In genomic region chr21:42615924-42616323, GRCh38 we compare ENCODE assay signal across 23 cellular contexts. TPM values are rescaled to one million over a fixed set of nuclear protein-coding genes. Genes with fewer than 3 reads are reported as not detected.
DNase-seq lines count a peak whose midpoint lies in the region; ATAC-seq, FAIRE-seq and TF ChIP-seq lines count a peak whose summit lies in the region.
"Had no signal": no experiment of that assay in that cellular context is flagged by ENCODE, and none has a peak within 500 bp of the region (broad histone marks: within the 10 kb centered on the region; RNA-seq: fewer than 3 reads in every experiment).

No MANE protein-coding gene starts in this region.

- in situ Hi-C loops in GM12878 (cut with MboI): no loop called here

- TF ChIP-seq EP300 in GM12878 (IDR thresholded peaks at IDR 0.05; ENCODE audit: borderline replicate concordance in 1 of 2, control insufficient read depth in 1 of 2, low read depth in 2 of 2, low read length in 2 of 2): no peak

- intact Hi-C loops in cardiac septum (cut with DNase I) (no loop called here), left ventricle myocardium inferior (cut with micrococcal nuclease) (no loop called here), GM12878 (cut with micrococcal nuclease; ENCODE audit: unreplicated experiment) (no loop called here), lower lobe of right lung (cut with DNase I) (no loop called here), Right ventricle myocardium superior (cut with DNase I) (no loop called here)

- RAD21 ChIA-PET in GM12878 (lab: Charles Lee; ENCODE audit: unreplicated experiment): no interaction called here

- H4K20me1 ChIP-seq in GM12878 (ENCODE audit: control insufficient read depth, insufficient read depth) (no peaks in the 10 kb centered on the region), osteoblast (ENCODE audit: insufficient read depth, low read length) (no peaks in the 10 kb centered on the region), Karpas-422 (ENCODE audit: insufficient read depth, low read depth, low read length) (no peaks in the 10 kb centered on the region)

- no peak for FAIRE-seq in GM12878 (lab: Jason Lieb, UNC)
- FAIRE-seq: D721Med, GM19239 had no signal

- H3K27ac ChIP-seq in left ventricle myocardium inferior (replicated peaks) (no peak overlapping the region), GM12878 (ENCODE audit: control insufficient read depth, insufficient read depth) (no peak overlapping the region), lower lobe of right lung (no peak overlapping the region), osteoblast (ENCODE audit: low read depth, low read length) (no peak overlapping the region), Karpas-422 (ENCODE audit: low read length) (no peak overlapping the region)
- H3K27ac ChIP-seq: BLaER1 treated with 17β-estradiol and CSF1 and Interleukin-3, amounts not matched to agents 10 nM and 100 nM had no signal

- H3K9me2 ChIP-seq in Karpas-422 (replicated peaks; ENCODE audit: insufficient read depth, low read length): no peaks in the 10 kb centered on the region

- no peaks in the 10 kb centered on the region for H3K79me2 ChIP-seq in GM12878 (ENCODE audit: control insufficient read depth, insufficient read depth, low read length)
- no peaks in the 10 kb centered on the region for H3K79me2 ChIP-seq in osteoblast (ENCODE audit: insufficient read depth, low read length)
- H3K79me2 ChIP-seq in Karpas-422 (ENCODE audit: low read length): no peaks in the 10 kb centered on the region

- POLR2A ChIA-PET in GM12878 (lab: Charles Lee): no interaction called here

- H3K4me2 ChIP-seq in GM12878 (ENCODE audit: control insufficient read depth, insufficient read depth) (no peak overlapping the region), osteoblast (ENCODE audit: insufficient read depth, low read length) (no peak overlapping the region), Karpas-422 (ENCODE audit: low read depth, low read length, poor library complexity, severe bottlenecking) (no peak overlapping the region)

- no TSS peak for BruUV-seq in GM12878 (replicated peaks; lab: Mats Ljungman, UMichigan)

- H2AFZ ChIP-seq in GM12878 (ENCODE audit: control insufficient read depth, low read depth, low read length) (no peak overlapping the region), osteoblast (ENCODE audit: low read length) (no peak overlapping the region), Karpas-422 (ENCODE audit: low read length) (no peak overlapping the region)

- CTCF ChIA-PET in GM12878 (lab: Yijun Ruan, JAX): no interaction called here

- TF ChIP-seq CTCF in left ventricle myocardium inferior (IDR thresholded peaks at IDR 0.05; ENCODE audit: borderline replicate concordance) (no peak), GM12878 (IDR thresholded peaks at IDR 0.05 in 2 of 3, conservative IDR thresholded peaks at IDR 0.05 in 1 of 3; ENCODE audit: control insufficient read depth in 2 of 3, extremely low read depth in 1 of 3, insufficient read depth in 1 of 3, low read depth in 3 of 3, low read length in 3 of 3) (no peak), lower lobe of right lung (IDR thresholded peaks at IDR 0.05) (no peak), osteoblast (IDR thresholded peaks at IDR 0.05; ENCODE audit: extremely low read depth, low read depth, low read length) (no peak)

- H3K4me3 ChIP-seq in left ventricle myocardium inferior (no peak overlapping the region), GM12878 (no peak overlapping the region), lower lobe of right lung (peak overlapping the region; percentile 33), osteoblast (ENCODE audit: insufficient read depth, low read length) (no peak overlapping the region), Karpas-422 (ENCODE audit: low read length) (no peak overlapping the region)
- H3K4me3 ChIP-seq: BLaER1 treated with 17β-estradiol and CSF1 and Interleukin-3, amounts not matched to agents 10 nM and 100 nM had no signal

- SMC1A ChIA-PET in GM12878 (lab: Charles Lee; ENCODE audit: uncharacterized antibody, unreplicated experiment): no interaction called here

- H3K4me1 ChIP-seq in left ventricle myocardium inferior: peaks cover 5% of the 10 kb centered on the region
- H3K4me1 ChIP-seq in GM12878 (ENCODE audit: control insufficient read depth, insufficient read depth, low read length): no peaks in the 10 kb centered on the region
- H3K4me1 ChIP-seq in lower lobe of right lung: peaks cover 8% of the 10 kb centered on the region
- no peaks in the 10 kb centered on the region for H3K4me1 ChIP-seq in osteoblast (ENCODE audit: insufficient read depth, low read length)
- no peaks in the 10 kb centered on the region for H3K4me1 ChIP-seq in Karpas-422 (ENCODE audit: low read length)

- no peak for TF ChIP-seq RAD21 in GM12878 (IDR thresholded peaks at IDR 0.05; ENCODE audit: insufficient read depth, low read depth, low read length)

- no peak for TF ChIP-seq POLR2A in GM12878 (IDR thresholded peaks at IDR 0.05; ENCODE audit: low read depth, low read length)

- no peak for ATAC-seq in GM12878
- no peak for ATAC-seq in lower lobe of right lung
- no peak for ATAC-seq in Right ventricle myocardium superior (ENCODE audit: poor library complexity)
- ATAC-seq: HCT116 had no signal

- H3K9me3 ChIP-seq in left ventricle myocardium inferior (replicated peaks) (peaks cover 23% of the 10 kb centered on the region), GM12878 (replicated peaks; ENCODE audit: control insufficient read depth, insufficient read depth, low read length) (no peaks in the 10 kb centered on the region; the same call in 2 of the 3 replicates), lower lobe of right lung (no peaks in the 10 kb centered on the region), osteoblast (ENCODE audit: low read depth, low read length) (no peaks in the 10 kb centered on the region), Karpas-422 (ENCODE audit: low read length) (no peaks in the 10 kb centered on the region)

- H3K9ac ChIP-seq in GM12878 (ENCODE audit: control insufficient read depth, insufficient read depth, low read length) (no peak overlapping the region), Karpas-422 (ENCODE audit: low read length) (no peak overlapping the region)
- H3K9ac ChIP-seq: BLaER1 treated with 17β-estradiol and CSF1 and Interleukin-3, amounts not matched to agents 10 nM and 100 nM had no signal

- H3K27me3 ChIP-seq in left ventricle myocardium inferior (ENCODE audit: low read depth) (peaks cover 52% of the 10 kb centered on the region), GM12878 (replicated peaks in 1 of 2; ENCODE audit: control insufficient read depth in 2 of 2, insufficient read depth in 2 of 2, low read length in 1 of 2) (no peaks in the 10 kb centered on the region; a peak in 2 of 4 replicates), lower lobe of right lung (ENCODE audit: low read depth) (peaks cover 24% of the 10 kb centered on the region), osteoblast (ENCODE audit: insufficient read depth, low read length) (peaks cover 16% of the 10 kb centered on the region), Karpas-422 (ENCODE audit: low read length) (no peaks in the 10 kb centered on the region)

- WGBS in GM12878 (ENCODE audit: insufficient coverage, insufficient replicate concordance, low lambda C conversion rate, missing lambda C conversion rate): 26% methylated on average over 3 of the region's 3 CpGs

- H3K36me3 ChIP-seq in left ventricle myocardium inferior: no peaks in the 10 kb centered on the region
- H3K36me3 ChIP-seq in GM12878 (ENCODE audit: control insufficient read depth in 2 of 2, insufficient read depth in 2 of 2, low read length in 1 of 2): no peaks in the 10 kb centered on the region
- no peaks in the 10 kb centered on the region for H3K36me3 ChIP-seq in lower lobe of right lung
- H3K36me3 ChIP-seq in osteoblast (ENCODE audit: insufficient read depth, low read length): no peaks in the 10 kb centered on the region
- H3K36me3 ChIP-seq in Karpas-422 (ENCODE audit: insufficient read depth, low read length): no peaks in the 10 kb centered on the region
- H3K36me3 ChIP-seq: BLaER1 treated with 17β-estradiol and CSF1 and Interleukin-3, amounts not matched to agents 10 nM and 100 nM had no signal

- DNase-seq in cardiac septum (ENCODE audit: low spot score) (peak; percentile 29), left ventricle myocardium inferior (no peak), GM12878 (ENCODE audit: low read depth, low spot score) (no peak), lower lobe of right lung (no peak), osteoblast (ENCODE audit: insufficient read length, low spot score, missing footprints) (no peak), hippocampal formation (lab: John Stamatoyannopoulos, UW) (no peak), Karpas-422 (no peak), Right ventricle myocardium superior (no peak)
- DNase-seq: 8988T, DMS53, GDM1, GOT3, KBM-7, NCI-H1105, NCI-H146, NCI-H2029, NCI-H226, NCI-H510A treated with DMSO at 0.1 percent for 48 hours, NCI-H748 treated with DMSO at 0.1 percent for 48 hours had no signal

TF ChIP-seq in GM12878, 131 proteins besides CTCF, POLR2A, EP300 and RAD21 (continues in another document):
- TF ChIP-seq TCF3 (IDR thresholded peaks at IDR 0.05; ENCODE audit: borderline replicate concordance, insufficient read depth, low read depth, low read length): 0 out of 2 replicates have a peak, but pooled peaks have one; percentile 5
- no peak for TF ChIP-seq CEBPB (IDR thresholded peaks at IDR 0.05; ENCODE audit: borderline replicate concordance in 1 of 2, low read depth in 2 of 2, low read length in 2 of 2)

RNA-seq across cellular contexts. Expression of gene PDE9A, which starts 37.5 kb away (rescaled TPM):
- total RNA-seq in cardiac septum (1.1 TPM), left ventricle myocardium inferior (3.2 TPM), GM12878 (2014; rRNA removed) (0.11 and 0.22 TPM in 2 replicates), GM12878 (2014; rRNA removed; fragmentation: Illumina TruSeq; extraction: Trizol) (0.36 and 0.51 TPM in 2 replicates), GM12878 (2021) (0.28 TPM in 1 of 2 replicates, not detected in the other), lower lobe of right lung (12.8 TPM), osteoblast (0.36 TPM in 1 of 2 replicates, not detected in the other), Right ventricle myocardium superior (3.3 TPM)
- 4.5 and 5.1 TPM in 2 replicates for total RNA-seq in GM12878 (2013; cell fraction: nucleolus; rRNA removed)
- 0.42 TPM for polyA plus RNA-seq in GM12878 (2011; ENCODE audit: low read depth)
- polyA plus RNA-seq in GM12878 (2011; rRNA removed) (0.45 and 0.53 TPM in 2 replicates), GM12878 (2014; fragmentation: Illumina TruSeq; extraction: Trizol) (0.24 and 0.32 TPM in 2 replicates), GM12878 (2014; fragmentation: Nextera tagmentation; extraction: Ambion mirVana) (under 1 TPM; 0.10 to 0.18 TPM), GM12878 (2014; rRNA removed) (0.08 and 0.29 TPM in 2 replicates), GM12878 (2016; fragmentation: Nextera tagmentation; extraction: Ambion mirVana) (under 1 TPM in 1 of 2 experiments, not detected in 1; 0.20 TPM)
- 0.38 and 0.57 TPM in 2 replicates for polyA plus RNA-seq in GM12878 (2011; cell fraction: cytosol; rRNA removed)
- 0.61 and 0.78 TPM in 2 replicates for polyA plus RNA-seq in GM12878 (2011; cell fraction: nucleus; rRNA removed)
- polyA plus RNA-seq in GM12878 (2012): 0.76 and 0.88 TPM in 2 replicates
- polyA minus RNA-seq in GM12878 (2011; rRNA and poly(A)+ RNA removed): 0.51 and 0.77 TPM in 2 replicates
- polyA minus RNA-seq in GM12878 (2011; cell fraction: cytosol; rRNA and poly(A)+ RNA removed): not detected in 2 replicates
- polyA minus RNA-seq in GM12878 (2011; cell fraction: nucleus; rRNA and poly(A)+ RNA removed): 0.24 TPM in 1 of 2 replicates, not detected in the other
- total RNA-seq in Karpas-422 (2014; rRNA removed; shearing (Covaris generic); ENCODE audit: low replicate concordance): not detected in 2 replicates
